ENCODE assay signal across 8 cellular contexts in the genomic region with DNA sequence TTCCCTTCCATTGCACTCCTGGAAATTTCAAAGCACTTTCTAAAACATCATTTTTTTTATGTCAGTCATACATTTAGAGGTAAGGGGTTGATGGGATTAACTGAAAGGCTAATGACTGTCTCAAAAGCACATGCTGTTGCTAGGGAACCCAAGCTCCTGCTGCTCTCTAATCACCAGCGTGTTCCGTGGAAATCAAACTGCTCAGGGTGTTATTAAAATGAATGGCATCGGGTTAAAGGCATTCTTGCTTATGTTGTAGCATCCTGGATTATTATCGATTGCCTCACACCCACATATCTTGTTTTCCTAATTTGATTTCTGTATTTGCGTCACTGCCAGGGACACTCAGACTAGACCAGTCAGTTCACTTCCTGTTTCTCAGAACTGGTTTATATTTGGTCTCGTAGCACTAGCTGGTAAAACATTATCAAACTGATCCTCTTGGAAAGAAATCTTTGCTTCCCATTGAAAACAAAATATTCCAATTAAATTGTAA.
A peak's percentile ranks its signal among the peaks of the same experiment; 100 is the strongest.
DNase-seq lines count a peak whose midpoint lies in the region; ATAC-seq and TF ChIP-seq lines count a peak whose summit lies in the region.

No MANE protein-coding gene starts in this region.

- H2AFZ ChIP-seq in smooth muscle cell (ENCODE audit: low read depth): peak overlapping the region; percentile 70

- peak overlapping the region; percentile 55 for H3K27ac Mint-ChIP-seq in activated naive CD4-positive, alpha-beta T cell treated with anti-CD3 and anti-CD28 coated beads for 36 hours
- peak overlapping the region; percentile 12 to 100 (median 90) for H3K27ac Mint-ChIP-seq in immature natural killer cell

- peak overlapping the region; percentile 88 for H3K27ac ChIP-seq in smooth muscle cell (ENCODE audit: low read depth)

- ATAC-seq in GM21381 (IDR thresholded peaks at IDR 0.05; ENCODE audit: unreplicated experiment): no peak

- peaks cover 28% of the 10 kb centered on the region for H3K4me1 Mint-ChIP-seq in activated naive CD4-positive, alpha-beta T cell treated with anti-CD3 and anti-CD28 coated beads for 36 hours (ENCODE audit: low read depth)
- H3K4me1 Mint-ChIP-seq in immature natural killer cell: peaks cover 34 to 36% of the 10 kb centered on the region in 2 donors

- no peaks in the 10 kb centered on the region for H3K27me3 ChIP-seq in smooth muscle cell (ENCODE audit: low read depth)

- no peaks in the 10 kb centered on the region for H3K79me2 ChIP-seq in smooth muscle cell (ENCODE audit: low read depth)

- peak overlapping the region; percentile 86 for H3K9ac ChIP-seq in smooth muscle cell (ENCODE audit: low read depth)

- H3K36me3 ChIP-seq in smooth muscle cell (ENCODE audit: low read depth): no peaks in the 10 kb centered on the region

- TF ChIP-seq CTCF in smooth muscle cell (IDR thresholded peaks at IDR 0.05; ENCODE audit: borderline replicate concordance, insufficient read depth, poor library complexity, severe bottlenecking): no peak

- H3K27me3 Mint-ChIP-seq in activated naive CD4-positive, alpha-beta T cell treated with anti-CD3 and anti-CD28 coated beads for 36 hours (ENCODE audit: low read depth): peaks cover 2% of the 10 kb centered on the region
- H3K27me3 Mint-ChIP-seq in immature natural killer cell (ENCODE audit: low read depth in 3 of 3): peaks cover 37 to 46% (median 46%) of the 10 kb centered on the region in 3 donors

- H3K4me3 Mint-ChIP-seq in activated naive CD4-positive, alpha-beta T cell treated with anti-CD3 and anti-CD28 coated beads for 36 hours: peak overlapping the region; percentile 98
- peak overlapping the region; percentile 92 to 99 (median 96) for H3K4me3 Mint-ChIP-seq in immature natural killer cell

- peaks cover 11% of the 10 kb centered on the region for H3F3A ChIP-seq in smooth muscle cell (ENCODE audit: low read depth)

- peak; percentile 38 for DNase-seq in activated naive CD4-positive, alpha-beta T cell treated with anti-CD3 and anti-CD28 coated beads for 36 hours
- no peak for DNase-seq in activated naive CD4-positive, alpha-beta T cell treated with anti-CD3 and anti-CD28 coated beads, Interleukin-2, amount 50 U/mL, for 16 hours
- DNase-seq in NCI-H524 (lab: John Stamatoyannopoulos, UW) (peak; percentile 32 to 71), astrocyte of the hippocampus (ENCODE audit: low read depth, low spot score) (peak; percentile 32), immature natural killer cell (peak; percentile 46 to 59 (median 53)), smooth muscle cell (lab: John Stamatoyannopoulos, UW; ENCODE audit: unreplicated experiment) (no peak), islet precursor cell (no peak)

- 12% methylated on average over 6 of the region's 6 CpGs for WGBS in smooth muscle cell (ENCODE audit: low lambda C conversion rate)

- intact Hi-C loops in activated naive CD4-positive, alpha-beta T cell treated with anti-CD3 and anti-CD28 coated beads for 36 hours (cut with micrococcal nuclease): no loop called here

- peak overlapping the region; percentile 62 for H3K4me3 ChIP-seq in smooth muscle cell

- no peaks in the 10 kb centered on the region for H3K9me3 ChIP-seq in smooth muscle cell (replicated peaks; ENCODE audit: low read depth)

- CTCF ChIA-PET in activated naive CD4-positive, alpha-beta T cell treated with anti-CD3 and anti-CD28 coated beads for 36 hours (lab: Charles Lee): no interaction called here

- H3K4me2 ChIP-seq in smooth muscle cell: peak overlapping the region; percentile 96

- no peaks in the 10 kb centered on the region for H4K20me1 ChIP-seq in smooth muscle cell (ENCODE audit: low read depth)

- H3K36me3 Mint-ChIP-seq in activated naive CD4-positive, alpha-beta T cell treated with anti-CD3 and anti-CD28 coated beads for 36 hours (ENCODE audit: low read depth): peaks cover 5% of the 10 kb centered on the region
- H3K36me3 Mint-ChIP-seq in immature natural killer cell: peaks cover 0 to 8% (median 0%) of the 10 kb centered on the region in 3 donors

- H3K9me3 Mint-ChIP-seq in activated naive CD4-positive, alpha-beta T cell treated with anti-CD3 and anti-CD28 coated beads for 36 hours: no peaks in the 10 kb centered on the region
- peaks cover 0 to 2% (median 0%) of the 10 kb centered on the region in 6 donors for H3K9me3 Mint-ChIP-seq in immature natural killer cell

- peaks cover 28% of the 10 kb centered on the region for H3K4me1 ChIP-seq in smooth muscle cell (ENCODE audit: low read depth)

Comparison
In these comparisons a context has a peak if more than half of its experiments do, and no peak if none do; other contexts are left out.
1. DNase-seq: peak in activated naive CD4-positive, alpha-beta T cell treated with anti-CD3 and anti-CD28 coated beads for 36 hours (single experiment), NCI-H524 (2 of 2), astrocyte of the hippocampus (single experiment) and immature natural killer cell (3 of 3); none in activated naive CD4-positive, alpha-beta T cell treated with anti-CD3 and anti-CD28 coated beads, Interleukin-2, amount 50 U/mL, for 16 hours (single experiment), smooth muscle cell (single experiment) and islet precursor cell (single experiment).